Comparison of ENCODE assay signal across 8 cellular contexts in the genomic region with DNA sequence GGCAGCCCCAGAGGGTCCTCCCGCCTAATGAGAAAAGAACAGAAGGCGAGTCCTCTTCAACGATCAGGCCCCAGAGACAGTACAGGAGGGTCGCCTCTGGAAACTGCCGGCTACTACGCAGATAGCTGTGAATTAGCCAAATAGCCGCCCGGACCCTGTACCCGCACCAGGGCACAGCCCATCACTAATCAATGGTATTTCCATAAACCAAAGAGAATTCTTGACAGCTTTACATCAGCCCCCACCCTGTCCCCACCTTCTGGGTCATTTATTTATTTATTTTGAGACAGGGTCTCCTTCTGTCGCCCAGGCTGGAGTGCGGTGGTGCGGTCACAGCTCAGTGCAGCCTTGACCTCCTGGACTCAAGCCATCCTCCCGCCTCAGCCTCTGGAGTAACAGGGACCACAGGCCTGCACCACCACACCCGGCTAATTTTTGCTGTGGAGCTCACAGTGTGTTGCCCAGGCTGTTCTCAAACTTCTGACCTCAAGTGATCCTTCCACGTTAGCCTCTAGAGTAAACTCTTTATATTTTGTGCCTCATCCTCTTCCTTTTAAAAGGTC. TPM values are rescaled to one million over a fixed set of nuclear protein-coding genes. Genes with fewer than 3 reads are reported as not detected.
DNase-seq lines count a peak whose midpoint lies in the region; ATAC-seq, FAIRE-seq and TF ChIP-seq lines count a peak whose summit lies in the region.

No MANE protein-coding gene starts in this region.

- H3K79me2 ChIP-seq in PC-3 (ENCODE audit: low read length) (peaks cover 25% of the 10 kb centered on the region), parathyroid adenoma (peaks cover 17% of the 10 kb centered on the region)

- ATAC-seq in PC-3 (no peak), HG02571 (IDR thresholded peaks at IDR 0.05; ENCODE audit: unreplicated experiment) (no peak)

- in situ Hi-C loops in GM13976 (cut with MboI; ENCODE audit: low sequenced_read_pairs, unreplicated experiment) = no loop called here

- H3K27ac Mint-ChIP-seq in Calu3 (ENCODE audit: unreplicated experiment) = peak overlapping the region; percentile 50

- no peak for FAIRE-seq in GM12892 (lab: Jason Lieb, UNC)

- H3K36me3 ChIP-seq in PC-3 (ENCODE audit: low read depth, low read length) = no peaks in the 10 kb centered on the region
- H3K36me3 ChIP-seq in parathyroid adenoma (ENCODE audit: control insufficient read depth, insufficient read depth, low read length) = no peaks in the 10 kb centered on the region

- BruUV-seq in Calu3 (replicated peaks; lab: Mats Ljungman, UMichigan) = no TSS peak
- TSS peak; percentile 84 for BruUV-seq in PC-3 (replicated peaks; lab: Mats Ljungman, UMichigan)

- H3K36me3 Mint-ChIP-seq in Calu3 (ENCODE audit: insufficient read depth, unreplicated experiment) = peaks cover 33% of the 10 kb centered on the region

- H3K27ac ChIP-seq in PC-3 (ENCODE audit: low read length) (no peak overlapping the region), parathyroid adenoma (peak overlapping the region; percentile 63)

- peak overlapping the region; percentile 82 for H3K4me2 ChIP-seq in PC-3 (ENCODE audit: low read length)
- H3K4me2 ChIP-seq in parathyroid adenoma (ENCODE audit: low read length) = peak overlapping the region; percentile 99

- peak overlapping the region; percentile 87 for H2AFZ ChIP-seq in PC-3 (ENCODE audit: low read length)
- H2AFZ ChIP-seq in parathyroid adenoma = peak overlapping the region; percentile 90

- DNase-seq in Calu3 (no peak), PC-3 (no peak), epithelial cell of proximal tubule (ENCODE audit: low read depth) (no peak), NK-92 (lab: John Stamatoyannopoulos, UW; ENCODE audit: unreplicated experiment) (no peak), GM12892 (ENCODE audit: insufficient read length) (no peak), GM13976 (ENCODE audit: low spot score) (no peak)

- CTCF ChIA-PET in Calu3 (lab: Charles Lee) (interaction anchor here (0.6 to 1.0 kb wide), 3 partner anchors 16 to 55 kb away, joined by 3 to 4 read pairs (median 4); a partner anchor contains a TSS), PC-3 (lab: Charles Lee) (no interaction called here)

- H3K9ac ChIP-seq in PC-3 (ENCODE audit: low read length) (peak overlapping the region; percentile 79; the same call in 1 of the 2 replicates), parathyroid adenoma (peak overlapping the region; percentile 91)

- peak overlapping the region; percentile 79 for H3K4me3 ChIP-seq in PC-3 (ENCODE audit: low read length)
- peak overlapping the region; percentile 67 for H3K4me3 ChIP-seq in epithelial cell of proximal tubule (ENCODE audit: low read depth, low read length)
- H3K4me3 ChIP-seq in parathyroid adenoma (ENCODE audit: low read depth, low read length) = peak overlapping the region; percentile 96

- POLR2A ChIA-PET in PC-3 (lab: Charles Lee; ENCODE audit: unreplicated experiment) = no interaction called here

- peaks cover 2% of the 10 kb centered on the region for H3K27me3 Mint-ChIP-seq in Calu3 (ENCODE audit: unreplicated experiment)

- no peaks in the 10 kb centered on the region for H3F3A ChIP-seq in PC-3 (ENCODE audit: low read length, unreplicated experiment)

- TF ChIP-seq POLR2A in GM12892 (IDR thresholded peaks at IDR 0.05; ENCODE audit: low read depth, low read length) = no peak

- H3K27me3 ChIP-seq in PC-3 (ENCODE audit: low read length) (no peaks in the 10 kb centered on the region), parathyroid adenoma (ENCODE audit: control insufficient read depth, insufficient read depth, low read length) (no peaks in the 10 kb centered on the region)

- peaks cover 8% of the 10 kb centered on the region for H3K4me1 Mint-ChIP-seq in Calu3 (ENCODE audit: low read depth, unreplicated experiment)

- no peak for TF ChIP-seq CTCF in Calu3 (IDR thresholded peaks at IDR 0.05; ENCODE audit: unreplicated experiment)
- TF ChIP-seq CTCF in PC-3 (conservative IDR thresholded peaks at IDR 0.05; ENCODE audit: low read depth, low read length) = no peak
- no peak for TF ChIP-seq CTCF in epithelial cell of proximal tubule (conservative IDR thresholded peaks at IDR 0.05; ENCODE audit: low read depth, low read length)
- TF ChIP-seq CTCF in parathyroid adenoma (IDR thresholded peaks at IDR 0.05) = no peak
- TF ChIP-seq CTCF in GM13976 (IDR thresholded peaks at IDR 0.05; ENCODE audit: borderline replicate concordance, control extremely low read depth, extremely low read depth, insufficient read depth, missing control alignments) = no peak

- H3K9me3 ChIP-seq in PC-3 (ENCODE audit: low read length) (no peaks in the 10 kb centered on the region), parathyroid adenoma (ENCODE audit: control insufficient read depth, low read length) (no peaks in the 10 kb centered on the region)

- H3K9me2 ChIP-seq in PC-3 (replicated peaks; ENCODE audit: low read length) = no peaks in the 10 kb centered on the region

- peak overlapping the region; percentile 70 for H3K4me3 Mint-ChIP-seq in Calu3 (ENCODE audit: low read depth, unreplicated experiment)

- no peaks in the 10 kb centered on the region for H4K20me1 ChIP-seq in PC-3 (ENCODE audit: low read length)

- intact Hi-C loops in Calu3 (cut with micrococcal nuclease; ENCODE audit: unreplicated experiment) = no loop called here
- intact Hi-C loops in PC-3 (cut with micrococcal nuclease) = no loop called here

- peaks cover 3% of the 10 kb centered on the region for H3K9me3 Mint-ChIP-seq in Calu3 (ENCODE audit: low read depth, unreplicated experiment)

- peaks cover 5% of the 10 kb centered on the region; the same call in 1 of the 2 replicates for H3K4me1 ChIP-seq in PC-3 (ENCODE audit: insufficient read depth, low read length)
- H3K4me1 ChIP-seq in parathyroid adenoma = peaks cover 4% of the 10 kb centered on the region

RNA-seq across cellular contexts. Expression of a gene that starts 0.8 kb away (rescaled TPM):
- total RNA-seq in Calu3 (2022) = 117 and 122 TPM in 2 replicates
- 48.2 and 66.6 TPM in 2 replicates for total RNA-seq in PC-3 (2014; rRNA removed)
- 57.3 and 76.2 TPM in 2 replicates for total RNA-seq in epithelial cell of proximal tubule
- polyA plus RNA-seq in GM12892 (2012; ENCODE audit: missing spikeins) = 14.7 TPM

RNA-seq across cellular contexts. Expression of a gene that starts 13.1 kb away (rescaled TPM):
- total RNA-seq in Calu3 (2022) = not detected in 2 replicates
- total RNA-seq in PC-3 (2014; rRNA removed) = 0.22 and 0.40 TPM in 2 replicates
- not detected in 2 replicates for total RNA-seq in epithelial cell of proximal tubule
- not detected for polyA plus RNA-seq in GM12892 (2012; ENCODE audit: missing spikeins)

RNA-seq across cellular contexts. Expression of a gene that starts 17.5 kb away (rescaled TPM):
- 84.9 and 85.4 TPM in 2 replicates for total RNA-seq in Calu3 (2022)
- total RNA-seq in PC-3 (2014; rRNA removed) = 37.8 and 61.3 TPM in 2 replicates
- total RNA-seq in epithelial cell of proximal tubule = 33.5 and 45.9 TPM in 2 replicates
- polyA plus RNA-seq in GM12892 (2012; ENCODE audit: missing spikeins) = 13.7 TPM

RNA-seq across cellular contexts. Expression of a gene that starts 31.3 kb away (rescaled TPM):
- total RNA-seq in Calu3 (2022) = 3.2 and 6.1 TPM in 2 replicates
- not detected in 2 replicates for total RNA-seq in PC-3 (2014; rRNA removed)
- total RNA-seq in epithelial cell of proximal tubule = not detected in 2 replicates
- polyA plus RNA-seq in GM12892 (2012; ENCODE audit: missing spikeins) = 0.38 TPM

RNA-seq across cellular contexts. Expression of a gene that starts 44.8 kb away (rescaled TPM):
- not detected in 2 replicates for total RNA-seq in Calu3 (2022)
- total RNA-seq in PC-3 (2014; rRNA removed) = not detected in 2 replicates
- total RNA-seq in epithelial cell of proximal tubule = not detected in 2 replicates
- polyA plus RNA-seq in GM12892 (2012; ENCODE audit: missing spikeins) = not detected
